11 cellular contexts compared by ENCODE assay signal in genomic region chr19:45163751-45164150, GRCh38. TPM values are rescaled to one million over a fixed set of nuclear protein-coding genes. Genes with fewer than 3 reads are reported as not detected.
DNase-seq lines count a peak whose midpoint lies in the region; ATAC-seq and TF ChIP-seq lines count a peak whose summit lies in the region.
"Had no signal": no experiment of that assay in that cellular context is flagged by ENCODE, and none has a peak within 500 bp of the region (broad histone marks: within the 10 kb centered on the region; RNA-seq: fewer than 3 reads in every experiment).

No MANE protein-coding gene starts in this region.

- no peak overlapping the region for H3K4me3 ChIP-seq in CD8-positive, alpha-beta T cell (ENCODE audit: low read depth, low read length)
- no peak overlapping the region for H3K4me3 ChIP-seq in neural progenitor cell

- peaks cover 13 to 38% (median 26%) of the 10 kb centered on the region in 3 donors for H3K27me3 Mint-ChIP-seq in CD14-positive monocyte (ENCODE audit: low read depth in 3 of 3)
- H3K27me3 Mint-ChIP-seq in CD8-positive, alpha-beta T cell (ENCODE audit: low read depth), result no peaks in the 10 kb centered on the region
- H3K27me3 Mint-ChIP-seq in activated T-helper 17 cell treated with anti-CD3 and anti-CD28 coated beads, Interleukin-2, amount 50 U/mL, for 72 hours, result no peaks in the 10 kb centered on the region
- peaks cover 15% of the 10 kb centered on the region for H3K27me3 Mint-ChIP-seq in memory B cell
- H3K27me3 Mint-ChIP-seq in neural progenitor cell (ENCODE audit: insufficient read depth, low read depth), result peaks cover under 1% of the 10 kb centered on the region

- TF ChIP-seq CTCF in CD14-positive monocyte (IDR thresholded peaks at IDR 0.05), result no peak
- TF ChIP-seq CTCF in CD8-positive, alpha-beta T cell (IDR thresholded peaks at IDR 0.05), result no peak
- TF ChIP-seq CTCF in neural progenitor cell (IDR thresholded peaks at IDR 0.05), result no peak

- no peak overlapping the region for H2AFZ ChIP-seq in neural progenitor cell (replicated peaks)

- no peak overlapping the region for H3K4me2 ChIP-seq in neural progenitor cell

- H3K9ac ChIP-seq in neural progenitor cell, result no peak overlapping the region

- H3K36me3 Mint-ChIP-seq in CD14-positive monocyte, result peaks cover 0 to 3% of the 10 kb centered on the region in 2 donors
- peaks cover 7% of the 10 kb centered on the region for H3K36me3 Mint-ChIP-seq in CD8-positive, alpha-beta T cell
- H3K36me3 Mint-ChIP-seq in activated T-helper 17 cell treated with anti-CD3 and anti-CD28 coated beads, Interleukin-2, amount 50 U/mL, for 72 hours (ENCODE audit: low read depth), result no peaks in the 10 kb centered on the region
- H3K36me3 Mint-ChIP-seq in memory B cell, result no peaks in the 10 kb centered on the region
- no peaks in the 10 kb centered on the region for H3K36me3 Mint-ChIP-seq in neural progenitor cell

- H3K27ac Mint-ChIP-seq in CD14-positive monocyte, result peak overlapping the region in 4 of 7 donors; percentile 20 to 69 (median 40)
- H3K27ac Mint-ChIP-seq in CD8-positive, alpha-beta T cell, result peak overlapping the region; percentile 49
- peak overlapping the region; percentile 72 for H3K27ac Mint-ChIP-seq in activated T-helper 17 cell treated with anti-CD3 and anti-CD28 coated beads, Interleukin-2, amount 50 U/mL, for 72 hours
- peak overlapping the region; percentile 86 for H3K27ac Mint-ChIP-seq in memory B cell
- no peak overlapping the region for H3K27ac Mint-ChIP-seq in neural progenitor cell

- no peak for ATAC-seq in CD8-positive, alpha-beta T cell
- no peak for ATAC-seq in activated T-helper 17 cell treated with anti-CD3 and anti-CD28 coated beads, Interleukin-2, amount 50 U/mL, for 72 hours (replicated peaks)
- ATAC-seq in memory B cell (ENCODE audit: low read depth), result no peak

- intact Hi-C loops in CD14-positive monocyte (cut with micrococcal nuclease), result no loop called here
- intact Hi-C loops in CD8-positive, alpha-beta T cell (cut with DNase I, micrococcal nuclease), result no loop called here

- H3K4me1 Mint-ChIP-seq in CD14-positive monocyte, result peaks cover 17% of the 10 kb centered on the region
- H3K4me1 Mint-ChIP-seq in CD8-positive, alpha-beta T cell (ENCODE audit: low read depth), result peaks cover 20% of the 10 kb centered on the region
- peaks cover 11% of the 10 kb centered on the region for H3K4me1 Mint-ChIP-seq in activated T-helper 17 cell treated with anti-CD3 and anti-CD28 coated beads, Interleukin-2, amount 50 U/mL, for 72 hours
- peaks cover 16% of the 10 kb centered on the region for H3K4me1 Mint-ChIP-seq in memory B cell
- H3K4me1 Mint-ChIP-seq in neural progenitor cell, result peaks cover 9% of the 10 kb centered on the region

- no peaks in the 10 kb centered on the region for H3K36me3 ChIP-seq in CD8-positive, alpha-beta T cell (ENCODE audit: insufficient read depth, low read length)
- no peaks in the 10 kb centered on the region for H3K36me3 ChIP-seq in neural progenitor cell

- peaks cover 19% of the 10 kb centered on the region for H4K20me1 ChIP-seq in neural progenitor cell (ENCODE audit: low read depth)

- H3K4me3 Mint-ChIP-seq in CD14-positive monocyte (peak overlapping the region in 1 of 2 donors; percentile 48), memory B cell (peak overlapping the region; percentile 54), neural progenitor cell (no peak overlapping the region)
- H3K4me3 Mint-ChIP-seq in CD8-positive, alpha-beta T cell, result no peak overlapping the region
- peak overlapping the region; percentile 52 for H3K4me3 Mint-ChIP-seq in activated T-helper 17 cell treated with anti-CD3 and anti-CD28 coated beads, Interleukin-2, amount 50 U/mL, for 72 hours

- POLR2A ChIA-PET in CD8-positive, alpha-beta T cell (lab: Charles Lee), result interaction anchor here (0.9 kb wide), 1 partner anchor 15 kb away, joined by 3 read pairs; the partner anchor contains the start of gene BLOC1S3

- no peak overlapping the region for H3K27ac ChIP-seq in CD8-positive, alpha-beta T cell (ENCODE audit: low read depth, low read length)
- no peak overlapping the region for H3K27ac ChIP-seq in neural progenitor cell

- DNase-seq in CD14-positive monocyte (ENCODE audit: low spot score) (no peak), memory B cell (ENCODE audit: low spot score in 2 of 2) (no peak), iPS-NIHi7 (ENCODE audit: extremely low spot score) (no peak), NCI-H1417 (lab: John Stamatoyannopoulos, UW) (no peak), neural progenitor cell (ENCODE audit: low spot score) (no peak)
- DNase-seq in CD8-positive, alpha-beta T cell, result no peak
- DNase-seq: AML-193, DMS53, GOT3 had no signal

- H3K4me1 ChIP-seq in CD8-positive, alpha-beta T cell (ENCODE audit: insufficient read depth, low read length), result peaks cover 16% of the 10 kb centered on the region
- no peaks in the 10 kb centered on the region for H3K4me1 ChIP-seq in neural progenitor cell

- H3K9me3 ChIP-seq in CD8-positive, alpha-beta T cell (ENCODE audit: low read length), result no peaks in the 10 kb centered on the region
- no peaks in the 10 kb centered on the region for H3K9me3 ChIP-seq in neural progenitor cell (ENCODE audit: low read depth)

- CTCF ChIA-PET in CD8-positive, alpha-beta T cell (lab: Charles Lee), result interaction anchor here (1.3 kb wide), 1 partner anchor 104 kb away, joined by 4 read pairs; no protein-coding TSS in a partner anchor

- H3F3A ChIP-seq in neural progenitor cell (ENCODE audit: low read depth), result no peaks in the 10 kb centered on the region

- H3K27me3 ChIP-seq in CD8-positive, alpha-beta T cell (ENCODE audit: insufficient read depth, low read length), result no peaks in the 10 kb centered on the region
- H3K27me3 ChIP-seq in neural progenitor cell, result peaks cover 18% of the 10 kb centered on the region

- no peaks in the 10 kb centered on the region for H3K9me3 Mint-ChIP-seq in CD14-positive monocyte
- no peaks in the 10 kb centered on the region for H3K9me3 Mint-ChIP-seq in CD8-positive, alpha-beta T cell
- H3K9me3 Mint-ChIP-seq in activated T-helper 17 cell treated with anti-CD3 and anti-CD28 coated beads, Interleukin-2, amount 50 U/mL, for 72 hours, result no peaks in the 10 kb centered on the region
- H3K9me3 Mint-ChIP-seq in memory B cell, result no peaks in the 10 kb centered on the region
- H3K9me3 Mint-ChIP-seq in neural progenitor cell, result no peaks in the 10 kb centered on the region

- H3K79me2 ChIP-seq in neural progenitor cell (ENCODE audit: low read depth), result no peaks in the 10 kb centered on the region

RNA-seq across cellular contexts. Expression of gene NKPD1, which starts 3.0 kb away (rescaled TPM):
- polyA plus RNA-seq in CD14-positive monocyte, result not detected
- total RNA-seq in CD8-positive, alpha-beta T cell, result under 1 TPM; 0.81 to 0.87 TPM
- under 1 TPM; 0.06 to 0.40 TPM for total RNA-seq in activated T-helper 17 cell treated with anti-CD3 and anti-CD28 coated beads, Interleukin-2, amount 50 U/mL, for 72 hours
- 0.02 and 0.19 TPM in 2 replicates for total RNA-seq in neural progenitor cell (ENCODE audit: low replicate concordance)
- total RNA-seq: skeletal muscle tissue had no signal

RNA-seq across cellular contexts. Expression of gene TRAPPC6A, which starts 14.3 kb away (rescaled TPM):
- polyA plus RNA-seq in CD14-positive monocyte, result 10 to 100 TPM; 63.4 to 82.7 TPM
- 10 to 100 TPM; 31.9 to 35.9 TPM for total RNA-seq in CD8-positive, alpha-beta T cell
- total RNA-seq in activated T-helper 17 cell treated with anti-CD3 and anti-CD28 coated beads, Interleukin-2, amount 50 U/mL, for 72 hours, result 10 to 100 TPM; 12.9 to 32.1 TPM
- 24.7 and 55.1 TPM in 2 replicates for total RNA-seq in neural progenitor cell (ENCODE audit: low replicate concordance)

RNA-seq across cellular contexts. Expression of gene BLOC1S3, which starts 14.8 kb away (rescaled TPM):
- polyA plus RNA-seq in CD14-positive monocyte, result 1 to 10 TPM; 2.9 to 4.7 TPM
- 10 to 100 TPM; 17.7 to 21.6 TPM for total RNA-seq in CD8-positive, alpha-beta T cell
- total RNA-seq in activated T-helper 17 cell treated with anti-CD3 and anti-CD28 coated beads, Interleukin-2, amount 50 U/mL, for 72 hours, result 10 to 100 TPM; 13.9 to 16.7 TPM
- 2.0 and 3.8 TPM in 2 replicates for total RNA-seq in neural progenitor cell (ENCODE audit: low replicate concordance)

Comparison
In these comparisons a context has a peak if more than half of its experiments do, and no peak if none do; other contexts are left out.
1. H3K4me3 Mint-ChIP-seq: peak in activated T-helper 17 cell treated with anti-CD3 and anti-CD28 coated beads, Interleukin-2, amount 50 U/mL, for 72 hours (single experiment) and memory B cell (single experiment); none in CD8-positive, alpha-beta T cell (single experiment) and neural progenitor cell (single experiment).